Comparison of ENCODE assay signal across 4 cellular contexts in genomic region chr3:49687419-49687795, GRCh38. TPM values are rescaled to one million over a fixed set of nuclear protein-coding genes. Genes with fewer than 3 reads are reported as not detected.
"Had no signal": no experiment of that assay in that cellular context is flagged by ENCODE, and none has a peak within 500 bp of the region (broad histone marks: within the 10 kb centered on the region; RNA-seq: fewer than 3 reads in every experiment).

No MANE protein-coding gene starts in this region.

RNA-seq across cellular contexts. Expression of gene AMIGO3, which starts 32.1 kb away (rescaled TPM):
- total RNA-seq: esophagus mucosa, kidney epithelial cell, mesenteric fat pad, renal cortical epithelial cell had no signal
